In genomic region chr3:187740446-187741399, GRCh38 we compare ENCODE assay signal across 8 cellular contexts. TPM values are rescaled to one million over a fixed set of nuclear protein-coding genes. Genes with fewer than 3 reads are reported as not detected.
A peak's percentile ranks its signal among the peaks of the same experiment; 100 is the strongest.
DNase-seq lines count a peak whose midpoint lies in the region; ATAC-seq and TF ChIP-seq lines count a peak whose summit lies in the region.

No MANE protein-coding gene starts in this region.

- TF ChIP-seq CTCF in omental fat pad (IDR thresholded peaks at IDR 0.05) (peak in 1 of 3 donors; percentile 95), upper lobe of right lung (IDR thresholded peaks at IDR 0.05) (peak; percentile 93)

- peak overlapping the region; percentile 86 for H3K27ac ChIP-seq in CD4-positive, CD25-positive, alpha-beta regulatory T cell (ENCODE audit: insufficient read depth, low read length, poor library complexity, severe bottlenecking)
- H3K27ac ChIP-seq in HUES6 (ENCODE audit: low read depth, low read length) (no peak overlapping the region), upper lobe of right lung (peak overlapping the region; percentile 100)

- no peaks in the 10 kb centered on the region for H3K9me3 Mint-ChIP-seq in CD4-positive, CD25-positive, alpha-beta regulatory T cell
- no peaks in the 10 kb centered on the region for H3K9me3 Mint-ChIP-seq in activated naive CD8-positive, alpha-beta T cell treated with anti-CD3 and anti-CD28 coated beads, Interleukin-2, amount 10 ng/mL, durations not matched to agents 7 days and 5 days

- peaks cover 6% of the 10 kb centered on the region for H3K27me3 Mint-ChIP-seq in CD4-positive, CD25-positive, alpha-beta regulatory T cell
- no peaks in the 10 kb centered on the region for H3K27me3 Mint-ChIP-seq in activated naive CD8-positive, alpha-beta T cell treated with anti-CD3 and anti-CD28 coated beads, Interleukin-2, amount 10 ng/mL, durations not matched to agents 7 days and 5 days

- peak overlapping the region; percentile 98 to 100 (median 100) for H3K27ac Mint-ChIP-seq in CD4-positive, CD25-positive, alpha-beta regulatory T cell
- peak overlapping the region; percentile 99 for H3K27ac Mint-ChIP-seq in activated naive CD8-positive, alpha-beta T cell treated with anti-CD3 and anti-CD28 coated beads, Interleukin-2, amount 10 ng/mL, durations not matched to agents 7 days and 5 days

- intact Hi-C loops in Right ventricle myocardium inferior (cut with DNase I): loop anchor here (2.0 to 10.0 kb wide), 8 partner anchors 312 to 1148 kb away; partner anchors contain the start of gene LPP
- intact Hi-C loops in upper lobe of right lung (cut with DNase I): loop anchor here (5.0 kb wide), 1 partner anchor 1212 kb away; no protein-coding TSS in a partner anchor

- H3K4me3 Mint-ChIP-seq in CD4-positive, CD25-positive, alpha-beta regulatory T cell: peak overlapping the region; percentile 95 to 98 (median 97)
- H3K4me3 Mint-ChIP-seq in activated naive CD8-positive, alpha-beta T cell treated with anti-CD3 and anti-CD28 coated beads, Interleukin-2, amount 10 ng/mL, durations not matched to agents 7 days and 5 days: peak overlapping the region; percentile 99

- H3K4me1 Mint-ChIP-seq in CD4-positive, CD25-positive, alpha-beta regulatory T cell: peaks cover 14 to 61% (median 33%) of the 10 kb centered on the region in 4 donors
- H3K4me1 Mint-ChIP-seq in activated naive CD8-positive, alpha-beta T cell treated with anti-CD3 and anti-CD28 coated beads, Interleukin-2, amount 10 ng/mL, durations not matched to agents 7 days and 5 days: peaks cover 33% of the 10 kb centered on the region

- H3K9ac ChIP-seq in HUES6 (ENCODE audit: low read length): peak overlapping the region; percentile 49

- no peaks in the 10 kb centered on the region for H3K27me3 ChIP-seq in CD4-positive, CD25-positive, alpha-beta regulatory T cell (ENCODE audit: control insufficient read depth, insufficient read depth, low read length)
- peaks cover 17% of the 10 kb centered on the region for H3K27me3 ChIP-seq in HUES6 (ENCODE audit: control insufficient read depth, insufficient read depth, low read length)
- H3K27me3 ChIP-seq in upper lobe of right lung: no peaks in the 10 kb centered on the region

- ATAC-seq in CD4-positive, CD25-positive, alpha-beta regulatory T cell (ENCODE audit: low read depth in 2 of 2): peak; percentile 5 to 6
- peak; percentile 1 for ATAC-seq in activated naive CD8-positive, alpha-beta T cell treated with anti-CD3 and anti-CD28 coated beads, Interleukin-2, amount 10 ng/mL, durations not matched to agents 7 days and 5 days (ENCODE audit: low read depth)
- ATAC-seq in Right ventricle myocardium inferior: no peak
- ATAC-seq in omental fat pad (ENCODE audit: low FRiP score): peak; percentile 5
- ATAC-seq in upper lobe of right lung: peak; percentile 20
- ATAC-seq in HG02970 (IDR thresholded peaks at IDR 0.05; ENCODE audit: low FRiP score, unreplicated experiment): no peak

- H3K4me1 ChIP-seq in CD4-positive, CD25-positive, alpha-beta regulatory T cell (ENCODE audit: control insufficient read depth, insufficient read depth, low read length, poor library complexity, severe bottlenecking): peaks cover 77% of the 10 kb centered on the region
- peaks cover 25% of the 10 kb centered on the region for H3K4me1 ChIP-seq in HUES6 (ENCODE audit: control insufficient read depth, insufficient read depth, low read length)
- H3K4me1 ChIP-seq in upper lobe of right lung: peaks cover 19% of the 10 kb centered on the region

- no peaks in the 10 kb centered on the region for H3K9me3 ChIP-seq in CD4-positive, CD25-positive, alpha-beta regulatory T cell (ENCODE audit: control insufficient read depth in 2 of 2, low read length in 2 of 2)
- no peaks in the 10 kb centered on the region for H3K9me3 ChIP-seq in HUES6 (ENCODE audit: control insufficient read depth, insufficient read depth, low read depth, low read length)
- H3K9me3 ChIP-seq in upper lobe of right lung: no peaks in the 10 kb centered on the region

- POLR2A ChIA-PET in activated naive CD8-positive, alpha-beta T cell treated with anti-CD3 and anti-CD28 coated beads, Interleukin-2, amount 10 ng/mL, durations not matched to agents 7 days and 5 days (lab: Charles Lee): interaction anchor here (0.5 to 5.4 kb wide), 31 partner anchors 10 to 1391 kb away, joined by 3 to 46 read pairs (median 4); partner anchors contain the start of gene LPP

- peak; percentile 50 to 71 (median 69) for DNase-seq in CD4-positive, CD25-positive, alpha-beta regulatory T cell
- DNase-seq in SK-N-DZ (ENCODE audit: low spot score) (peak; percentile 68), Right ventricle myocardium inferior (ENCODE audit: missing footprints) (peak; percentile 88), omental fat pad (ENCODE audit: low spot score) (peak; percentile 49), upper lobe of right lung (peak; percentile 90)
- DNase-seq in activated naive CD8-positive, alpha-beta T cell treated with anti-CD3 and anti-CD28 coated beads, Interleukin-2, amount 10 ng/mL, durations not matched to agents 7 days and 5 days: peak; percentile 83

- H3K4me3 ChIP-seq in CD4-positive, CD25-positive, alpha-beta regulatory T cell (ENCODE audit: low read depth, low read length): peak overlapping the region; percentile 97
- peak overlapping the region; percentile 71 for H3K4me3 ChIP-seq in HUES6 (ENCODE audit: low read depth, low read length)
- peak overlapping the region; percentile 74 for H3K4me3 ChIP-seq in upper lobe of right lung

- no peaks in the 10 kb centered on the region for H3K36me3 ChIP-seq in CD4-positive, CD25-positive, alpha-beta regulatory T cell (ENCODE audit: control insufficient read depth, insufficient read depth, low read length)
- H3K36me3 ChIP-seq in HUES6 (ENCODE audit: control insufficient read depth, insufficient read depth, low read length): no peaks in the 10 kb centered on the region
- H3K36me3 ChIP-seq in upper lobe of right lung: no peaks in the 10 kb centered on the region

- no peaks in the 10 kb centered on the region for H3K36me3 Mint-ChIP-seq in CD4-positive, CD25-positive, alpha-beta regulatory T cell
- peaks cover 12% of the 10 kb centered on the region for H3K36me3 Mint-ChIP-seq in activated naive CD8-positive, alpha-beta T cell treated with anti-CD3 and anti-CD28 coated beads, Interleukin-2, amount 10 ng/mL, durations not matched to agents 7 days and 5 days

RNA-seq across cellular contexts. Expression of gene BCL6, which starts 4.5 kb away (rescaled TPM):
- total RNA-seq in CD4-positive, CD25-positive, alpha-beta regulatory T cell: 39.6 TPM
- 1 to 10 TPM; 1.8 to 3.4 (median 2.5) TPM for polyA plus RNA-seq in CD4-positive, CD25-positive, alpha-beta regulatory T cell
- 2.7 and 5.0 TPM in 2 replicates for polyA plus RNA-seq in SK-N-DZ (2014; cell fraction: cytosol; rRNA removed)
- 11.5 and 25.7 TPM in 2 replicates for polyA plus RNA-seq in SK-N-DZ (2014; cell fraction: nucleus; rRNA removed)
- total RNA-seq in activated naive CD8-positive, alpha-beta T cell treated with anti-CD3 and anti-CD28 coated beads, Interleukin-2, amount 10 ng/mL, durations not matched to agents 7 days and 5 days: 10 to 100 TPM; 32.1 to 34.0 TPM
- total RNA-seq in Right ventricle myocardium inferior (95.5 TPM), omental fat pad (100 to 1,000 TPM; 148 to 323 (median 179) TPM), upper lobe of right lung (106 TPM)

RNA-seq across cellular contexts. Expression of gene RTP2, which starts 38.4 kb away (rescaled TPM):
- not detected for total RNA-seq in CD4-positive, CD25-positive, alpha-beta regulatory T cell
- polyA plus RNA-seq in CD4-positive, CD25-positive, alpha-beta regulatory T cell: not detected
- polyA plus RNA-seq in SK-N-DZ (2014; cell fraction: cytosol; rRNA removed): not detected in 2 replicates
- polyA plus RNA-seq in SK-N-DZ (2014; cell fraction: nucleus; rRNA removed): not detected in 2 replicates
- total RNA-seq in activated naive CD8-positive, alpha-beta T cell treated with anti-CD3 and anti-CD28 coated beads, Interleukin-2, amount 10 ng/mL, durations not matched to agents 7 days and 5 days: not detected
- total RNA-seq in Right ventricle myocardium inferior (not detected), omental fat pad (not detected), upper lobe of right lung (not detected)

Comparison
In these comparisons a context has a peak if more than half of its experiments do, and no peak if none do; other contexts are left out.
1. ATAC-seq: peak in CD4-positive, CD25-positive, alpha-beta regulatory T cell (2 of 2), activated naive CD8-positive, alpha-beta T cell treated with anti-CD3 and anti-CD28 coated beads, Interleukin-2, amount 10 ng/mL, durations not matched to agents 7 days and 5 days (single experiment), omental fat pad (single experiment) and upper lobe of right lung (single experiment); none in Right ventricle myocardium inferior (single experiment) and HG02970 (single experiment).
2. Peak in every context shown above with its lines, with median percentiles within 50 percentile points of each other: DNase-seq and H3K4me3 ChIP-seq.